12 cellular contexts compared by ENCODE assay signal in the genomic region with DNA sequence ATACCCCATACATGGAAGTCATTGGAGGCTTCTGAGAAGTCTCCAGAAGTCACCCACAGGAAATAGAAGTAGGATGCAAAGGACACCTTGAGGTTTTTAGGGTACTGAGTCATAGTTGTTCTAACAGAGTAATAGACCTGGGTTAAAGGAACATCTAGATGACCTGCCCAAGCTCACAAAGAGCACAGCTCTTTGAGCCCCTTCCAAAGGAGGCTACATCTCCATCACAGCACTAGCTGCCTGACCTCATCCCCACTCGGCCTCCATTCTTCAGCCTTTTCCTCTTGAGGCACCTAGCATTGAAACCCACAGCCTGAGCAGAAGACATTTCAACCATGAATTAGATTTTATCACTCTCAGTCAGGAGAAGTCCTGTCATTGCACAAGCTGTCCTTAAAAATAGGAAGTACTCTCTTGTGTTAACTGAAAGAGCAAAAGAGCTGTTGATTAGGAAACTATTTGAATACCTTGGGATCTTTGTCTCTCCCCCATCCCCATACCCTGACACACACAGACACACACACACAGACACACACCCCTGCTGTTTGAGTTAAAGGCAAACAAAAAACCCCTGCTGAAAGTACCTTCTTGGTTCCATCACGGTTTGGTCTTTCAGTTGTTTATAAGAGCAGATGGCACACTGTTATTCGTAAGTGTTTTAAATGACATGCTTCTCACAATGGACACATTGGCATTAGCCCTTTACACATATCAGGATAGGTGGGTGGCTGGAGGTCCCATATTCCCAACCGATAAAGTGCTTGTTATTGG. TPM values are rescaled to one million over a fixed set of nuclear protein-coding genes. Genes with fewer than 3 reads are reported as not detected.
DNase-seq lines count a peak whose midpoint lies in the region; ATAC-seq and TF ChIP-seq lines count a peak whose summit lies in the region.
"Had no signal": no experiment of that assay in that cellular context is flagged by ENCODE, and none has a peak within 500 bp of the region (broad histone marks: within the 10 kb centered on the region; RNA-seq: fewer than 3 reads in every experiment).

No MANE protein-coding gene starts in this region.

- peaks cover 55% of the 10 kb centered on the region for H3K36me3 Mint-ChIP-seq in T-cell
- H3K36me3 Mint-ChIP-seq in effector memory CD8-positive, alpha-beta T cell (ENCODE audit: insufficient read depth) = peaks cover 48% of the 10 kb centered on the region
- peaks cover 8% of the 10 kb centered on the region for H3K36me3 Mint-ChIP-seq in Calu3 (ENCODE audit: insufficient read depth, unreplicated experiment)

- no peaks in the 10 kb centered on the region for H3K9me3 ChIP-seq in mesenchymal stem cell (ENCODE audit: control insufficient read depth, low read length)
- H3K9me3 ChIP-seq: gastroesophageal sphincter had no signal

- no peak overlapping the region for H3K4ac ChIP-seq in mesenchymal stem cell (ENCODE audit: low read depth in 1 of 2, low read length in 2 of 2)

- H3K14ac ChIP-seq in mesenchymal stem cell (ENCODE audit: low read length in 2 of 2) = no peak overlapping the region

- no peak overlapping the region for H2BK15ac ChIP-seq in mesenchymal stem cell (ENCODE audit: low read depth, poor library complexity, severe bottlenecking)

- CTCF ChIA-PET in T-cell (lab: Charles Lee) (no interaction called here), Calu3 (lab: Charles Lee) (interaction anchor here (1.7 kb wide), 1 partner anchor 47 kb away, joined by 4 read pairs; a partner anchor contains a TSS)

- H3K4me3 Mint-ChIP-seq in T-cell (peak overlapping the region in 2 of 3 donors; percentile 35 to 58), Calu3 (ENCODE audit: low read depth, unreplicated experiment) (no peak overlapping the region)
- peak overlapping the region; percentile 42 to 56 for H3K4me3 Mint-ChIP-seq in effector memory CD8-positive, alpha-beta T cell

- H2BK5ac ChIP-seq in mesenchymal stem cell (ENCODE audit: low read depth, low read length, poor library complexity, severe bottlenecking) = no peak overlapping the region

- H3K4me2 ChIP-seq in mesenchymal stem cell (ENCODE audit: low read length, poor library complexity, severe bottlenecking) = no peak overlapping the region

- H4K91ac ChIP-seq in mesenchymal stem cell (ENCODE audit: low read length) = no peak overlapping the region

- H3K23ac ChIP-seq in mesenchymal stem cell (ENCODE audit: low read length in 2 of 2) = no peak overlapping the region

- no peak for TF ChIP-seq CTCF in Calu3 (IDR thresholded peaks at IDR 0.05; ENCODE audit: unreplicated experiment)

- BruUV-seq in Calu3 (replicated peaks; lab: Mats Ljungman, UMichigan) = no TSS peak

- H4K8ac ChIP-seq in mesenchymal stem cell (ENCODE audit: low read length) = no peak overlapping the region

- no peak overlapping the region for H3K4me3 ChIP-seq in mesenchymal stem cell (ENCODE audit: insufficient read depth in 1 of 2, low read depth in 1 of 2, low read length in 2 of 2)
- H3K4me3 ChIP-seq: gastroesophageal sphincter had no signal

- H3K79me1 ChIP-seq in mesenchymal stem cell (replicated peaks; ENCODE audit: low read length, poor library complexity, severe bottlenecking) = peaks cover 5% of the 10 kb centered on the region

- no peak overlapping the region for H3K18ac ChIP-seq in mesenchymal stem cell (ENCODE audit: low read depth in 1 of 2, low read length in 2 of 2)

- H3K27ac Mint-ChIP-seq in T-cell = peak overlapping the region; percentile 90 to 95
- peak overlapping the region; percentile 90 to 91 for H3K27ac Mint-ChIP-seq in effector memory CD8-positive, alpha-beta T cell
- no peak overlapping the region for H3K27ac Mint-ChIP-seq in Calu3 (ENCODE audit: unreplicated experiment)

- H3K36me3 ChIP-seq in mesenchymal stem cell (ENCODE audit: control insufficient read depth in 1 of 2, insufficient read depth in 2 of 2, low read depth in 1 of 2, low read length in 2 of 2) = peaks cover 56 to 87% of the 10 kb centered on the region in 2 experiments

- H3K27me3 Mint-ChIP-seq in T-cell (no peaks in the 10 kb centered on the region), Calu3 (ENCODE audit: unreplicated experiment) (no peaks in the 10 kb centered on the region)
- no peaks in the 10 kb centered on the region for H3K27me3 Mint-ChIP-seq in effector memory CD8-positive, alpha-beta T cell

- H3K9me3 Mint-ChIP-seq in T-cell = no peaks in the 10 kb centered on the region
- H3K9me3 Mint-ChIP-seq in effector memory CD8-positive, alpha-beta T cell = no peaks in the 10 kb centered on the region
- no peaks in the 10 kb centered on the region for H3K9me3 Mint-ChIP-seq in Calu3 (ENCODE audit: low read depth, unreplicated experiment)

- no peak overlapping the region for H2AK5ac ChIP-seq in mesenchymal stem cell (ENCODE audit: low read length, severe bottlenecking)

- no peaks in the 10 kb centered on the region for H3K4me1 ChIP-seq in mesenchymal stem cell (ENCODE audit: control insufficient read depth, insufficient read depth, low read depth, low read length)
- H3K4me1 ChIP-seq: gastroesophageal sphincter had no signal

- intact Hi-C loops in Calu3 (cut with micrococcal nuclease; ENCODE audit: unreplicated experiment) = no loop called here

- no peak overlapping the region for H2BK12ac ChIP-seq in mesenchymal stem cell (ENCODE audit: low read length in 2 of 2)

- 100% methylated on average over 3 of the region's 4 CpGs for WGBS in mesenchymal stem cell

- H2AFZ ChIP-seq in mesenchymal stem cell (ENCODE audit: low read depth, low read length) = no peak overlapping the region

- POLR2A ChIA-PET in T-cell (lab: Charles Lee) = interaction anchor here in 1 of 2 donors (0.6 kb wide), 1 partner anchor 49 kb away, joined by 3 read pairs; no protein-coding TSS in a partner anchor

- peak in 3 of 4 experiments; percentile 80 to 96 (median 93) for ATAC-seq in T-cell (replicated peaks in 1 of 4)
- peak; percentile 91 for ATAC-seq in effector memory CD8-positive, alpha-beta T cell (replicated peaks)
- ATAC-seq in GM19463 (IDR thresholded peaks at IDR 0.05; ENCODE audit: unreplicated experiment) = no peak
- ATAC-seq in GM18520 (IDR thresholded peaks at IDR 0.05; ENCODE audit: unreplicated experiment) = no peak
- ATAC-seq: gastroesophageal sphincter had no signal

- DNase-seq in stimulated activated CD4-positive, alpha-beta T cell treated with anti-CD3 and anti-CD28 coated beads, Interleukin-4, amount 100 ng/mL, for 24 hours = peak; percentile 3
- no peak for DNase-seq in stimulated activated CD4-positive, alpha-beta T cell treated with anti-CD3 and anti-CD28 coated beads, Interleukin-4, amount 100 ng/mL, for 1 hour
- no peak for DNase-seq in T-cell
- no peak for DNase-seq in effector memory CD8-positive, alpha-beta T cell
- no peak for DNase-seq in mesenchymal stem cell
- no peak for DNase-seq in Calu3
- DNase-seq: right cardiac atrium had no signal

- no peak overlapping the region for H3K9ac ChIP-seq in mesenchymal stem cell (ENCODE audit: low read length)

- H3K27me3 ChIP-seq in mesenchymal stem cell (ENCODE audit: control insufficient read depth in 1 of 2, insufficient read depth in 1 of 2, low read length in 2 of 2) = no peaks in the 10 kb centered on the region
- H3K27me3 ChIP-seq: gastroesophageal sphincter had no signal

- H3K4me1 Mint-ChIP-seq in T-cell (peaks cover 21 to 31% (median 28%) of the 10 kb centered on the region in 3 donors), Calu3 (ENCODE audit: low read depth, unreplicated experiment) (no peaks in the 10 kb centered on the region)
- peaks cover 30 to 34% of the 10 kb centered on the region in 2 donors for H3K4me1 Mint-ChIP-seq in effector memory CD8-positive, alpha-beta T cell (ENCODE audit: low read depth in 2 of 2)

- H3K27ac ChIP-seq in mesenchymal stem cell (ENCODE audit: low read length, poor library complexity, severe bottlenecking) = no peak overlapping the region
- H3K27ac ChIP-seq: gastroesophageal sphincter had no signal

- no peak overlapping the region for H2BK120ac ChIP-seq in mesenchymal stem cell (ENCODE audit: low read depth, low read length)

RNA-seq across cellular contexts. Expression of a gene that starts 22.2 kb away (rescaled TPM):
- 10 to 100 TPM; 41.4 to 54.5 (median 52.7) TPM for total RNA-seq in T-cell
- polyA plus RNA-seq in mesenchymal stem cell (2013, experiment 1 of 2) = 25.8 TPM
- polyA plus RNA-seq in mesenchymal stem cell (2013, experiment 2 of 2) = 27.8 TPM
- 29.6 and 32.0 TPM in 2 replicates for total RNA-seq in Calu3 (2022)

RNA-seq across cellular contexts. Expression of a gene that starts 30.4 kb away (rescaled TPM):
- under 1 TPM in 1 of 5 donors, not detected in 4; 0.14 TPM for total RNA-seq in T-cell
- polyA plus RNA-seq in mesenchymal stem cell (2013, experiment 1 of 2) = not detected
- not detected for polyA plus RNA-seq in mesenchymal stem cell (2013, experiment 2 of 2)
- not detected in 2 replicates for total RNA-seq in Calu3 (2022)
- total RNA-seq: cerebellum, gastroesophageal sphincter, MCF 10A, right cardiac atrium had no signal
- polyA plus RNA-seq: right cardiac atrium had no signal

RNA-seq across cellular contexts. Expression of a gene that starts 34.7 kb away (rescaled TPM):
- total RNA-seq in T-cell (10 to 100 TPM; 13.2 to 29.6 (median 24.6) TPM), Calu3 (2022) (8.3 and 9.3 TPM in 2 replicates)
- polyA plus RNA-seq in mesenchymal stem cell (2013, experiment 1 of 2) = 5.6 TPM
- 5.8 TPM for polyA plus RNA-seq in mesenchymal stem cell (2013, experiment 2 of 2)

Comparison
In these comparisons a context has a peak if more than half of its experiments do, and no peak if none do; other contexts are left out.
1. ATAC-seq: peak in T-cell (3 of 4) and effector memory CD8-positive, alpha-beta T cell (single experiment); none in GM19463 (single experiment) and GM18520 (single experiment).